In the genomic region with DNA sequence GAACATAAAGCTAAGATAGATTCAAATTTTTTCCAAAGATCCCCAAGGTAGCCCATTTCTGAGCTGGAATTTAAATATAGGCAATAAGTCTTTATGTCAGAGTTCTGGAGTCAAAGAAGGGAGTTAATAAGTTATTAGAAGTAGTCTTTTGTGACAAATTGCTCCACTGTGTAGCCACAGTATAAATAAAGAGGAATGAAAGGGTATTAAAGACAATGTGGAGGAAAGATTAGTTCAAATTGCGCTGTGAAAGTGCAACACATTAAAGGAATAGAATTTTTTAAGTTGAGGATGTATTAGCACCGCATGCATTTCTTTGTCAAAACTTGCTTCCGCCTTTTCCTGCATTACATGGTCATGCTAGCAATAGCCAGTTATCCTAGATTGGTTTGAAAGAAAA, we compare ENCODE assay signal across 27 cellular contexts.
"Had no signal": no experiment of that assay in that cellular context is flagged by ENCODE, and none has a peak within 500 bp of the region (broad histone marks: within the 10 kb centered on the region; RNA-seq: fewer than 3 reads in every experiment).

No MANE protein-coding gene starts in this region.

- H3K27ac Mint-ChIP-seq: mesothelial cell of epicardium; natural killer cell; progenitor cell of endocrine pancreas; stimulated activated naive B cell treated with anti-CD40 and anti-IgM and Interleukin-4, amounts not matched to agents 10 μg/mL and 1 μg/mL and 100 μg/mL, for 72 hours had no signal

- DNase-seq: islet precursor cell; left colon; left lung; lower lobe of right lung; mammary epithelial cell; mesendoderm; naive B cell; natural killer cell; ovary; retina; right cardiac atrium; stimulated activated CD4-positive, alpha-beta T cell treated with anti-CD3 and anti-CD28 coated beads, Interleukin-12 subunit alpha, Interleukin-12 subunit beta, amount 100 ng/mL, for 4 hours; stimulated activated CD4-positive, alpha-beta T cell treated with anti-CD3 and anti-CD28 coated beads, Interleukin-15, amount 100 ng/mL, for 24 hours; stimulated activated CD4-positive, alpha-beta T cell treated with anti-CD3 and anti-CD28 coated beads, Interleukin-2, amount 100 ng/mL, for 24 hours; stimulated activated CD4-positive, alpha-beta T cell treated with anti-CD3 and anti-CD28 coated beads, Interleukin-4, amount 100 ng/mL, for 1 hour; stimulated activated naive B cell treated with anti-CD40 and anti-IgM and Interleukin-4, amounts not matched to agents 10 μg/mL and 1 μg/mL and 100 μg/mL, for 72 hours; stimulated activated naive CD8-positive, alpha-beta T cell treated with anti-CD3 and anti-CD28 coated beads, Interleukin-15, Interleukin-2, amounts not matched to agents 100 U/mL and 50 U/mL, for 24 hours; stomach; testis; thyroid gland; transverse colon; upper lobe of left lung had no signal

- H3K27ac ChIP-seq: left lung, lower lobe of right lung, ovary, skin epidermis, stomach, testis, thyroid gland, transverse colon, upper lobe of left lung, vagina had no signal

- H3K27me3 ChIP-seq: left lung, ovary, stomach, testis, thyroid gland, transverse colon, upper lobe of left lung, vagina had no signal

- ATAC-seq: left colon; left lung; lower lobe of right lung; natural killer cell; right cardiac atrium; sciatic nerve; stimulated activated naive B cell treated with anti-CD40 and anti-IgM and Interleukin-4, amounts not matched to agents 10 μg/mL and 1 μg/mL and 100 μg/mL, for 72 hours; stimulated activated naive CD8-positive, alpha-beta T cell treated with anti-CD3 and anti-CD28 coated beads, Interleukin-15, Interleukin-2, amounts not matched to agents 100 U/mL and 50 U/mL, for 24 hours had no signal

- H3K9me3 ChIP-seq: left lung, lower lobe of right lung, stomach, testis, thyroid gland, transverse colon, upper lobe of left lung, vagina had no signal

- H3K4me3 ChIP-seq: left lung, lower lobe of right lung, ovary, skin epidermis, stomach, testis, thyroid gland, transverse colon, upper lobe of left lung, vagina had no signal

- H3K4me1 ChIP-seq: left lung, lower lobe of right lung, stomach, testis, thyroid gland, transverse colon, upper lobe of left lung, vagina had no signal

- H3K4me1 Mint-ChIP-seq: naive B cell, natural killer cell had no signal

- H3K27me3 Mint-ChIP-seq: naive B cell; progenitor cell of endocrine pancreas; stimulated activated naive B cell treated with anti-CD40 and anti-IgM and Interleukin-4, amounts not matched to agents 10 μg/mL and 1 μg/mL and 100 μg/mL, for 72 hours had no signal

- H3K36me3 ChIP-seq: left lung, lower lobe of right lung, ovary, stomach, thyroid gland, transverse colon, upper lobe of left lung, vagina had no signal

- H3K4me3 Mint-ChIP-seq: mesothelial cell of epicardium; naive B cell; natural killer cell; stimulated activated naive B cell treated with anti-CD40 and anti-IgM and Interleukin-4, amounts not matched to agents 10 μg/mL and 1 μg/mL and 100 μg/mL, for 72 hours had no signal

- H3K36me3 Mint-ChIP-seq: naive B cell; natural killer cell; stimulated activated naive B cell treated with anti-CD40 and anti-IgM and Interleukin-4, amounts not matched to agents 10 μg/mL and 1 μg/mL and 100 μg/mL, for 72 hours had no signal
